In the genomic region with DNA sequence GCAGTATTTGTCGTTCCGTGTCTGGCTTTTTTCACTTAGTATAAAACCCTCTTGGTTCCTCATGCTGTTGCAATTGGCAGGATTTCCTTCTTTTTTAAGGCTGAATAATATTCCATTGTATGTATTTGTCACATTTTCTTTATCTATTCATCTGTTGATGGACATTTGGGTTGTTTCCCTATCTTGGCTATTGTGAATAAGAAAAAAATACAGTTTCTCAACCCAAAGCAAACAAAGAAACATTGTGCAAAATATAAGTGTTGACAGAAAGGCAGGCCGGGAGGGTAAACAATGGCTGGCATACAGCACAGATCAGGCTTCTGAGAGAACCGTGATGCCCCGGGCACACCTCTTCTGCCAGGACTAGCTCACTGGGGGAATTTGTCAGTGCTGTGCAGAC, we compare ENCODE assay signal across 21 cellular contexts.
"Had no signal": no experiment of that assay in that cellular context is flagged by ENCODE, and none has a peak within 500 bp of the region (broad histone marks: within the 10 kb centered on the region; RNA-seq: fewer than 3 reads in every experiment).

No MANE protein-coding gene starts in this region.

- DNase-seq: activated CD4-positive, alpha-beta memory T cell treated with anti-CD3 and anti-CD28 coated beads, Interleukin-2, amount 10 ng/mL, durations not matched to agents 7 days and 5 days; activated CD4-positive, alpha-beta T cell treated with anti-CD3 and anti-CD28 coated beads for 4 hours; activated effector memory CD4-positive, alpha-beta T cell treated with Interleukin-2 at 50 U/mL for 16 hours; activated naive CD4-positive, alpha-beta T cell treated with anti-CD3 and anti-CD28 coated beads, Interleukin-2, amount 50 U/mL, for 16 hours; activated T-cell treated with anti-CD3 and anti-CD28 coated beads, Interleukin-2, amount 50 U/mL, for 24 hours; body of pancreas; cortex of kidney; effector memory CD4-positive, alpha-beta T cell; foreskin keratinocyte; heart right ventricle; islet precursor cell; mucosa of descending colon; naive thymus-derived CD4-positive, alpha-beta T cell; small intestine; stimulated activated CD4-positive, alpha-beta T cell treated with anti-CD3 and anti-CD28 coated beads, Interleukin-4, amount 100 ng/mL, for 4 hours; stimulated activated CD8-positive, alpha-beta memory T cell treated with anti-CD3 and anti-CD28 coated beads, Interleukin-4, amount 100 ng/mL, for 48 hours; stimulated activated naive CD8-positive, alpha-beta T cell treated with anti-CD3 and anti-CD28 coated beads, Interleukin-15, Interleukin-2, amounts not matched to agents 100 U/mL and 50 U/mL, for 24 hours; T-helper 2 cell; testis; upper lobe of right lung had no signal

- H3K27ac ChIP-seq: body of pancreas, foreskin keratinocyte, heart right ventricle, right atrium auricular region, testis, upper lobe of right lung had no signal
